ENCODE assay signal across 36 cellular contexts in genomic region chr3:14663396-14663795, GRCh38. TPM values are rescaled to one million over a fixed set of nuclear protein-coding genes. Genes with fewer than 3 reads are reported as not detected.
"Had no signal": no experiment of that assay in that cellular context is flagged by ENCODE, and none has a peak within 500 bp of the region (broad histone marks: within the 10 kb centered on the region; RNA-seq: fewer than 3 reads in every experiment).

No MANE protein-coding gene starts in this region.

- H3K4me1 Mint-ChIP-seq: activated naive CD4-positive, alpha-beta T cell treated with anti-CD3 and anti-CD28 coated beads, Interleukin-2, amount 10 ng/mL, durations not matched to agents 7 days and 5 days; neural progenitor cell; stimulated activated memory B cell treated with anti-CD40 and anti-IgM and Interleukin-4, amounts not matched to agents 10 μg/mL and 1 μg/mL and 100 μg/mL, for 72 hours had no signal

- H3K4me1 ChIP-seq: colonic mucosa, gastroesophageal sphincter, neural progenitor cell, parathyroid adenoma, psoas muscle, sigmoid colon, testis, transverse colon had no signal

- H3K4me3 ChIP-seq: cardiac muscle cell, colonic mucosa, gastroesophageal sphincter, hepatocyte, neural progenitor cell, psoas muscle, sigmoid colon, testis, transverse colon had no signal

- ATAC-seq: gastroesophageal sphincter; left colon; naive thymus-derived CD4-positive, alpha-beta T cell; psoas muscle; stimulated activated memory B cell treated with anti-CD40 and anti-IgM and Interleukin-4, amounts not matched to agents 10 μg/mL and 1 μg/mL and 100 μg/mL, for 72 hours had no signal

- H3K27me3 ChIP-seq: cardiac muscle cell, colonic mucosa, gastroesophageal sphincter, hepatocyte, neural progenitor cell, sigmoid colon, testis, transverse colon had no signal

- DNase-seq: activated CD4-positive, alpha-beta memory T cell treated with anti-CD3 and anti-CD28 coated beads for 36 hours; activated CD4-positive, alpha-beta T cell treated with anti-CD3 and anti-CD28 coated beads for 48 hours; activated effector memory CD4-positive, alpha-beta T cell treated with anti-CD3 and anti-CD28 coated beads, Interleukin-2, amount 50 U/mL, for 16 hours; activated naive CD4-positive, alpha-beta T cell treated with anti-CD3 and anti-CD28 coated beads, Interleukin-2, amount 10 ng/mL, durations not matched to agents 7 days and 5 days; anterior cingulate cortex; cerebellar nuclear complex; colonic mucosa; effector CD8-positive, alpha-beta T cell; erythroblast; kidney; left colon; mammary epithelial cell; midbrain; naive thymus-derived CD4-positive, alpha-beta T cell; occipital lobe; psoas muscle; sigmoid colon; SK-N-SH; small intestine; stimulated activated CD4-positive, alpha-beta T cell treated with anti-CD3 and anti-CD28 coated beads, Interleukin-4, amount 100 ng/mL, for 24 hours; SW 1271; T-helper 9 cell; testis; transverse colon had no signal

- H3K4me3 Mint-ChIP-seq: activated CD4-positive, alpha-beta memory T cell treated with anti-CD3 and anti-CD28 coated beads for 36 hours; activated naive CD4-positive, alpha-beta T cell treated with anti-CD3 and anti-CD28 coated beads, Interleukin-2, amount 10 ng/mL, durations not matched to agents 7 days and 5 days; activated T-helper 1 cell treated with anti-CD3 and anti-CD28 coated beads, Interleukin-12 subunit alpha, Interleukin-12 subunit beta, Interleukin-2, Interleukin-4 antibody, amounts not matched to agents 30 ng/mL and 10 ng/mL and 1 ng/mL, durations not matched to agents 14 hours and 24 hours and 36 hours; naive thymus-derived CD4-positive, alpha-beta T cell; neural progenitor cell; stimulated activated memory B cell treated with anti-CD40 and anti-IgM and Interleukin-4, amounts not matched to agents 10 μg/mL and 1 μg/mL and 100 μg/mL, for 72 hours; T-helper 1 cell treated with Interleukin-12 subunit alpha and Interleukin-12 subunit beta and Interleukin-4 antibody, amounts not matched to agents 30 μg/mL and 1 μg/mL, for 36 hours had no signal

- H3K27ac ChIP-seq: cardiac muscle cell, colonic mucosa, gastroesophageal sphincter, hepatocyte, neural progenitor cell, parathyroid adenoma, psoas muscle, sigmoid colon, testis, transverse colon, VCaP had no signal

- H3K9ac ChIP-seq: neural progenitor cell, parathyroid adenoma, SK-N-SH had no signal

- H3K27ac Mint-ChIP-seq: activated CD4-positive, alpha-beta memory T cell treated with anti-CD3 and anti-CD28 coated beads for 36 hours; activated naive CD4-positive, alpha-beta T cell treated with anti-CD3 and anti-CD28 coated beads, Interleukin-2, amount 10 ng/mL, durations not matched to agents 7 days and 5 days; activated T-helper 1 cell treated with anti-CD3 and anti-CD28 coated beads, Interleukin-12 subunit alpha, Interleukin-12 subunit beta, Interleukin-2, Interleukin-4 antibody, amounts not matched to agents 30 ng/mL and 10 ng/mL and 1 ng/mL, durations not matched to agents 14 hours and 24 hours and 36 hours; neural progenitor cell; stimulated activated memory B cell treated with anti-CD40 and anti-IgM and Interleukin-4, amounts not matched to agents 10 μg/mL and 1 μg/mL and 100 μg/mL, for 72 hours; T-helper 1 cell treated with Interleukin-12 subunit alpha and Interleukin-12 subunit beta and Interleukin-4 antibody, amounts not matched to agents 30 μg/mL and 1 μg/mL, for 36 hours had no signal

- H3K27me3 Mint-ChIP-seq: activated CD4-positive, alpha-beta memory T cell treated with anti-CD3 and anti-CD28 coated beads for 36 hours; activated naive CD4-positive, alpha-beta T cell treated with anti-CD3 and anti-CD28 coated beads, Interleukin-2, amount 10 ng/mL, durations not matched to agents 7 days and 5 days; naive thymus-derived CD4-positive, alpha-beta T cell; stimulated activated memory B cell treated with anti-CD40 and anti-IgM and Interleukin-4, amounts not matched to agents 10 μg/mL and 1 μg/mL and 100 μg/mL, for 72 hours had no signal

- H3K9me3 ChIP-seq: colonic mucosa, gastroesophageal sphincter, psoas muscle, sigmoid colon, SK-N-SH, testis, transverse colon had no signal

- H3K9me3 Mint-ChIP-seq: activated CD4-positive, alpha-beta memory T cell treated with anti-CD3 and anti-CD28 coated beads for 36 hours; activated naive CD4-positive, alpha-beta T cell treated with anti-CD3 and anti-CD28 coated beads, Interleukin-2, amount 10 ng/mL, durations not matched to agents 7 days and 5 days; activated T-helper 1 cell treated with anti-CD3 and anti-CD28 coated beads, Interleukin-12 subunit alpha, Interleukin-12 subunit beta, Interleukin-2, Interleukin-4 antibody, amounts not matched to agents 30 ng/mL and 10 ng/mL and 1 ng/mL, durations not matched to agents 14 hours and 24 hours and 36 hours; naive thymus-derived CD4-positive, alpha-beta T cell; neural progenitor cell; stimulated activated memory B cell treated with anti-CD40 and anti-IgM and Interleukin-4, amounts not matched to agents 10 μg/mL and 1 μg/mL and 100 μg/mL, for 72 hours; T-helper 1 cell treated with Interleukin-12 subunit alpha and Interleukin-12 subunit beta and Interleukin-4 antibody, amounts not matched to agents 30 μg/mL and 1 μg/mL, for 36 hours had no signal

RNA-seq across cellular contexts. Expression of gene C3orf20, which starts 11.5 kb away (rescaled TPM):
- total RNA-seq: dermis microvascular lymphatic vessel endothelial cell, transverse colon had no signal
- polyA plus RNA-seq: adipose tissue, cardiac muscle cell, hepatocyte, liver, mammary epithelial cell, SK-N-SH had no signal
